9 cellular contexts compared by ENCODE assay signal in genomic region chr7:77536017-77536412, GRCh38. TPM values are rescaled to one million over a fixed set of nuclear protein-coding genes. Genes with fewer than 3 reads are reported as not detected.
A peak's percentile ranks its signal among the peaks of the same experiment; 100 is the strongest.
DNase-seq lines count a peak whose midpoint lies in the region; ATAC-seq, FAIRE-seq and TF ChIP-seq lines count a peak whose summit lies in the region.
"Had no signal": no experiment of that assay in that cellular context is flagged by ENCODE, and none has a peak within 500 bp of the region (broad histone marks: within the 10 kb centered on the region; RNA-seq: fewer than 3 reads in every experiment).

No MANE protein-coding gene starts in this region.

- intact Hi-C loops in K562 (cut with micrococcal nuclease): loop anchor here (5.0 kb wide), 2 partner anchors 116 to 161 kb away; partner anchors contain the start of gene RSBN1L

- DNase-seq in activated naive CD4-positive, alpha-beta T cell treated with anti-CD3 and anti-CD28 coated beads, Interleukin-2, amount 10 ng/mL, durations not matched to agents 7 days and 5 days: no peak
- no peak for DNase-seq in activated naive CD4-positive, alpha-beta T cell (lab: John Stamatoyannopoulos, UW)
- no peak for DNase-seq in K562 (ENCODE audit: extremely low read depth in 1 of 4, low spot score in 3 of 4)
- no peak for DNase-seq in memory B cell (ENCODE audit: low spot score in 2 of 2)
- DNase-seq in upper lobe of left lung: no peak
- DNase-seq in OCI-M1 (lab: John Stamatoyannopoulos, UW): no peak
- no peak for DNase-seq in activated CD4-positive, alpha-beta T cell treated with anti-CD3 and anti-CD28 coated beads for 4 hours

- no peak overlapping the region for H3K27ac Mint-ChIP-seq in activated naive CD4-positive, alpha-beta T cell treated with anti-CD3 and anti-CD28 coated beads, Interleukin-2, amount 10 ng/mL, durations not matched to agents 7 days and 5 days
- H3K27ac Mint-ChIP-seq in memory B cell: peak overlapping the region; percentile 91

- H3K27me3 Mint-ChIP-seq in activated naive CD4-positive, alpha-beta T cell treated with anti-CD3 and anti-CD28 coated beads, Interleukin-2, amount 10 ng/mL, durations not matched to agents 7 days and 5 days: peaks cover 12% of the 10 kb centered on the region
- H3K27me3 Mint-ChIP-seq in memory B cell: no peaks in the 10 kb centered on the region

- in situ Hi-C loops in K562 (cut with MboI): no loop called here

- no peak for ATAC-seq in K562
- ATAC-seq in memory B cell (ENCODE audit: low read depth): no peak
- no peak for ATAC-seq in upper lobe of left lung (ENCODE audit: low FRiP score in 2 of 2)
- no peak for ATAC-seq in HG03280 (IDR thresholded peaks at IDR 0.05; ENCODE audit: unreplicated experiment)

- peak overlapping the region; percentile 94 for H2AFZ ChIP-seq in K562 (ENCODE audit: low read depth, low read length)

- peaks cover 2% of the 10 kb centered on the region for H3K36me3 Mint-ChIP-seq in activated naive CD4-positive, alpha-beta T cell treated with anti-CD3 and anti-CD28 coated beads, Interleukin-2, amount 10 ng/mL, durations not matched to agents 7 days and 5 days
- H3K36me3 Mint-ChIP-seq in memory B cell: no peaks in the 10 kb centered on the region

- H3K4me3 Mint-ChIP-seq in activated naive CD4-positive, alpha-beta T cell treated with anti-CD3 and anti-CD28 coated beads, Interleukin-2, amount 10 ng/mL, durations not matched to agents 7 days and 5 days: peak overlapping the region; percentile 94
- H3K4me3 Mint-ChIP-seq in memory B cell: peak overlapping the region; percentile 98

- TF ChIP-seq EP300 in K562 (IDR thresholded peaks at IDR 0.05; ENCODE audit: low read length) (no peak), upper lobe of left lung (IDR thresholded peaks at IDR 0.05) (no peak)

- H3K27me3 ChIP-seq in K562 (ENCODE audit: control insufficient read depth in 2 of 2, insufficient read depth in 2 of 2, low read length in 2 of 2) (no peaks in the 10 kb centered on the region), upper lobe of left lung (no peaks in the 10 kb centered on the region)

- no TSS peak for BruUV-seq in K562 (replicated peaks; lab: Mats Ljungman, UMichigan)

- H3K27ac ChIP-seq in K562 (ENCODE audit: extremely low read depth, low read depth, low read length): peak overlapping the region; percentile 88
- H3K27ac ChIP-seq in upper lobe of left lung: peak overlapping the region; percentile 94 to 100 (median 98)

- TF ChIP-seq POLR2A in K562 (conservative IDR thresholded peaks at IDR 0.05) (no peak), upper lobe of left lung (IDR thresholded peaks at IDR 0.05) (no peak)

- H3K4me3 ChIP-seq in K562: peak overlapping the region; percentile 80
- peak overlapping the region; percentile 68 to 95 (median 92) for H3K4me3 ChIP-seq in upper lobe of left lung

- peaks cover 2% of the 10 kb centered on the region for H3K9me3 Mint-ChIP-seq in activated naive CD4-positive, alpha-beta T cell treated with anti-CD3 and anti-CD28 coated beads, Interleukin-2, amount 10 ng/mL, durations not matched to agents 7 days and 5 days
- no peaks in the 10 kb centered on the region for H3K9me3 Mint-ChIP-seq in memory B cell

- H3K4me2 ChIP-seq in K562 (ENCODE audit: insufficient read depth, low read length): peak overlapping the region; percentile 98

- POLR2A ChIA-PET in K562 (lab: Yijun Ruan, JAX): interaction anchor here (0.8 to 1.1 kb wide), 2 partner anchors 20 to 23 kb away, joined by 4 to 6 read pairs; no protein-coding TSS in a partner anchor

- H3K4me1 ChIP-seq in K562 (replicated peaks in 1 of 2; ENCODE audit: control insufficient read depth in 2 of 2, insufficient read depth in 2 of 2, low read length in 2 of 2): peaks cover 13 to 22% of the 10 kb centered on the region in 2 experiments
- peaks cover 16 to 23% (median 19%) of the 10 kb centered on the region in 4 donors for H3K4me1 ChIP-seq in upper lobe of left lung

- CTCF ChIA-PET in activated naive CD4-positive, alpha-beta T cell treated with anti-CD3 and anti-CD28 coated beads, Interleukin-2, amount 10 ng/mL, durations not matched to agents 7 days and 5 days (lab: Charles Lee): no interaction called here
- CTCF ChIA-PET in K562 (lab: Yijun Ruan, JAX; ENCODE audit: low intra/inter-chr PET ratio): no interaction called here

- H3K4me1 Mint-ChIP-seq in activated naive CD4-positive, alpha-beta T cell treated with anti-CD3 and anti-CD28 coated beads, Interleukin-2, amount 10 ng/mL, durations not matched to agents 7 days and 5 days: peaks cover 23% of the 10 kb centered on the region
- H3K4me1 Mint-ChIP-seq in memory B cell: peaks cover 16% of the 10 kb centered on the region

- H3K9me3 ChIP-seq in K562 (replicated peaks; ENCODE audit: control insufficient read depth, insufficient read depth, low read depth, low read length): no peaks in the 10 kb centered on the region
- no peaks in the 10 kb centered on the region for H3K9me3 ChIP-seq in upper lobe of left lung

- TF ChIP-seq CTCF in K562 (IDR thresholded peaks at IDR 0.05 in 2 of 3, conservative IDR thresholded peaks at IDR 0.05 in 1 of 3; ENCODE audit: insufficient read depth in 2 of 3, low read depth in 1 of 3, low read length in 3 of 3) (no peak), upper lobe of left lung (IDR thresholded peaks at IDR 0.05) (no peak)

- FAIRE-seq in K562 (lab: Jason Lieb, UNC): no peak
- FAIRE-seq: G401.6 had no signal

- WGBS in K562 (ENCODE audit: insufficient coverage, low coverage, missing lambda C conversion rate): 38% methylated on average over 9 of the region's 9 CpGs
- WGBS in upper lobe of left lung, 2 donors: 38 to 40% methylated on average over 9 of the region's 9 CpGs

- H3K9me1 ChIP-seq in K562 (ENCODE audit: control insufficient read depth, insufficient read depth, low read length): no peaks in the 10 kb centered on the region

- peaks cover under 1% of the 10 kb centered on the region; the same call in 1 of the 2 replicates for H4K20me1 ChIP-seq in K562 (replicated peaks; ENCODE audit: control insufficient read depth, insufficient read depth, low read length)

- H3K79me2 ChIP-seq in K562 (ENCODE audit: control insufficient read depth, insufficient read depth, low read length): peaks cover 47% of the 10 kb centered on the region

- peak overlapping the region; percentile 81 to 96; a peak in 3 of 4 replicates for H3K9ac ChIP-seq in K562 (ENCODE audit: insufficient read depth in 1 of 2, low read depth in 2 of 2, low read length in 2 of 2)

- no peaks in the 10 kb centered on the region; the same call in 2 of the 3 replicates for H3K36me3 ChIP-seq in K562 (ENCODE audit: control insufficient read depth, insufficient read depth, low read length)
- H3K36me3 ChIP-seq in upper lobe of left lung: no peaks in the 10 kb centered on the region

- no peak for TF ChIP-seq RAD21 in K562 (CRISPR knock-in tag; conservative IDR thresholded peaks at IDR 0.05 in 1 of 2, IDR thresholded peaks at IDR 0.05 in 1 of 2)

TF ChIP-seq in K562, 482 proteins besides CTCF, POLR2A, EP300 and RAD21:
- TF ChIP-seq SREBF2 (CRISPR knock-in tag; IDR thresholded peaks at IDR 0.05): no peak
- TF ChIP-seq ZFX (CRISPR knock-in tag; IDR thresholded peaks at IDR 0.05): 0 out of 2 replicates have a peak, but pooled peaks have one; percentile 0
- TF ChIP-seq RAD51 (IDR thresholded peaks at IDR 0.05; ENCODE audit: borderline replicate concordance, low read depth): no peak

RNA-seq across cellular contexts. Expression of gene PTPN12, which starts 1.1 kb away (rescaled TPM):
- 44.0 and 164 TPM in 2 replicates for total RNA-seq in K562 (2011; cell fraction: chromatin; rRNA removed; ENCODE audit: low replicate concordance)
- 21.3 and 33.6 TPM in 2 replicates for total RNA-seq in K562 (2011; cell fraction: nucleolus; rRNA removed)
- 65.3 and 97.1 TPM in 2 replicates for total RNA-seq in K562 (2011; cell fraction: nucleoplasm; rRNA removed)
- 15.3 and 18.0 TPM in 2 replicates for total RNA-seq in K562 (2014; rRNA removed)
- 25.5 and 33.6 TPM in 2 replicates for total RNA-seq in K562 (2014; rRNA removed; fragmentation: Illumina TruSeq; extraction: Trizol)
- total RNA-seq in K562 (2015; rRNA removed; fragmentation: Illumina TruSeq; extraction: Trizol): 26.6 and 28.6 TPM in 2 replicates
- total RNA-seq in K562 (2021): 39.4 and 46.0 TPM in 2 replicates
- polyA plus RNA-seq in K562 (2011; rRNA removed): 35.0 and 54.9 TPM in 2 replicates
- polyA plus RNA-seq in K562 (2011; cell fraction: cytosol; rRNA removed): 16.2 and 17.8 TPM in 2 replicates
- 26.5 and 38.0 TPM in 2 replicates for polyA plus RNA-seq in K562 (2011; cell fraction: nucleus; rRNA removed)
- 41.5 and 61.5 TPM in 2 replicates for polyA plus RNA-seq in K562 (2012)
- 66.1 and 79.8 TPM in 2 replicates for polyA plus RNA-seq in K562 (2014; fragmentation: Illumina TruSeq; extraction: Trizol)
- polyA plus RNA-seq in K562 (2014; fragmentation: Nextera tagmentation; extraction: Ambion mirVana): 10 to 100 TPM; 16.8 to 18.0 TPM
- polyA plus RNA-seq in K562 (2014; rRNA removed): 26.7 and 31.7 TPM in 2 replicates
- 64.3 and 73.0 TPM in 2 replicates for polyA minus RNA-seq in K562 (2011; rRNA and poly(A)+ RNA removed)
- polyA minus RNA-seq in K562 (2011; cell fraction: cytosol; rRNA and poly(A)+ RNA removed): 13.8 and 25.5 TPM in 2 replicates
- polyA minus RNA-seq in K562 (2011; cell fraction: nucleus; rRNA and poly(A)+ RNA removed): 27.9 and 32.2 TPM in 2 replicates
- total RNA-seq in upper lobe of left lung: 100 to 1,000 TPM; 104 to 211 (median 136) TPM
